ENCODE assay signal across 14 cellular contexts in genomic region chr2:208031608-208032019, GRCh38. TPM values are rescaled to one million over a fixed set of nuclear protein-coding genes. Genes with fewer than 3 reads are reported as not detected.
DNase-seq lines count a peak whose midpoint lies in the region; ATAC-seq, FAIRE-seq and TF ChIP-seq lines count a peak whose summit lies in the region.
"Had no signal": no experiment of that assay in that cellular context is flagged by ENCODE, and none has a peak within 500 bp of the region (broad histone marks: within the 10 kb centered on the region; RNA-seq: fewer than 3 reads in every experiment).

No MANE protein-coding gene starts in this region.

- TF ChIP-seq RAD21 in A549 (conservative IDR thresholded peaks at IDR 0.05 in 1 of 2, IDR thresholded peaks at IDR 0.05 in 1 of 2) = no peak

- peak; percentile 28 to 38; a peak in 3 of 6 replicates for ATAC-seq in A549
- no peak for ATAC-seq in HG02610 (IDR thresholded peaks at IDR 0.05; ENCODE audit: unreplicated experiment)
- ATAC-seq: left colon had no signal

- WGBS in A549 (ENCODE audit: missing lambda C conversion rate) = 41% methylated on average over 7 of the region's 7 CpGs
- WGBS in GM23248 (ENCODE audit: low coverage in 1 of 2, low lambda C conversion rate in 2 of 2, missing lambda C conversion rate in 2 of 2), 2 experiments = 40 to 46% methylated on average over 7 of the region's 7 CpGs

- TF ChIP-seq POLR2A in A549 (IDR thresholded peaks at IDR 0.05; ENCODE audit: low read length) = no peak

- H3K36me3 ChIP-seq in GM23248 (ENCODE audit: low read depth) (no peaks in the 10 kb centered on the region), adipocyte (ENCODE audit: control insufficient read depth, insufficient read depth, low read length, severe bottlenecking) (no peaks in the 10 kb centered on the region)
- H3K36me3 ChIP-seq: vagina had no signal

- no peaks in the 10 kb centered on the region for H3K9me2 ChIP-seq in GM23248 (ENCODE audit: insufficient read depth)

- no peak for FAIRE-seq in A549 (lab: Jason Lieb, UNC)
- FAIRE-seq: frontal cortex had no signal

- H3K4me2 ChIP-seq in A549 (0 out of 3 replicates have a peak overlapping the region, but pooled peaks have one; percentile 7), GM23248 (ENCODE audit: unreplicated experiment) (no peak overlapping the region)

- no peaks in the 10 kb centered on the region for H3K27me3 ChIP-seq in GM23248 (replicated peaks; ENCODE audit: insufficient read depth)
- no peaks in the 10 kb centered on the region for H3K27me3 ChIP-seq in adipocyte (replicated peaks; ENCODE audit: control insufficient read depth, insufficient read depth, low read length)
- H3K27me3 ChIP-seq: vagina had no signal

- no peaks in the 10 kb centered on the region for H4K20me1 ChIP-seq in GM23248 (ENCODE audit: insufficient read depth)

- H3K4me1 ChIP-seq in A549 = 0 out of 3 replicates have a peak, but pooled peaks cover 6% of the 10 kb centered on the region
- H3K4me1 ChIP-seq in GM23248 (ENCODE audit: insufficient read depth) = no peaks in the 10 kb centered on the region; the same call in 1 of the 2 replicates
- peaks cover 16% of the 10 kb centered on the region for H3K4me1 ChIP-seq in adipocyte (ENCODE audit: control insufficient read depth, insufficient read depth, low read length)
- H3K4me1 ChIP-seq: vagina had no signal

- H3K9me3 ChIP-seq in A549 = 0 out of 3 replicates have a peak, but pooled peaks cover 4% of the 10 kb centered on the region
- H3K9me3 ChIP-seq in GM23248 (ENCODE audit: low read depth) = no peaks in the 10 kb centered on the region
- no peaks in the 10 kb centered on the region for H3K9me3 ChIP-seq in adipocyte (ENCODE audit: control insufficient read depth, low read length)
- H3K9me3 ChIP-seq: vagina had no signal

- H3K4me3 ChIP-seq in A549 (no peak overlapping the region), GM23248 (no peak overlapping the region), adipocyte (ENCODE audit: low read length) (no peak overlapping the region)
- H3K4me3 ChIP-seq: vagina had no signal

- DNase-seq in A549 (ENCODE audit: low read depth in 1 of 2, low spot score in 1 of 2) = peak in 1 of 2 experiments; percentile 34
- DNase-seq in GM23248 = peak; percentile 51
- peak; percentile 81 for DNase-seq in adipocyte (ENCODE audit: low read depth)
- DNase-seq in medulla oblongata (ENCODE audit: extremely low spot score) = peak; percentile 8
- no peak for DNase-seq in OCI-M2 (lab: John Stamatoyannopoulos, UW; ENCODE audit: unreplicated experiment)
- no peak for DNase-seq in germinal center (ENCODE audit: low spot score)
- DNase-seq in NCI-H1105 treated with DMSO at 0.1 percent for 48 hours (lab: John Stamatoyannopoulos, UW) = no peak
- DNase-seq: dermis blood vessel endothelial cell, DND-41, left colon, NCI-H187 treated with DMSO at 0.1 percent for 48 hours had no signal

- H3F3A ChIP-seq in GM23248 (ENCODE audit: insufficient read depth) = no peaks in the 10 kb centered on the region

- H3K9ac ChIP-seq in GM23248 (no peak overlapping the region), adipocyte (ENCODE audit: low read length) (no peak overlapping the region)

- no peaks in the 10 kb centered on the region for H3K79me2 ChIP-seq in GM23248 (ENCODE audit: insufficient read depth)

- peak overlapping the region; percentile 50 for H2AFZ ChIP-seq in GM23248

- TF ChIP-seq EP300 in A549 (IDR thresholded peaks at IDR 0.05) = no peak

- TF ChIP-seq CTCF in A549 (IDR thresholded peaks at IDR 0.05) = no peak

- POLR2A ChIA-PET in A549 (lab: Yijun Ruan, JAX) = no interaction called here

- in situ Hi-C loops in GM23248 (cut with MboI) = loop anchor here (10.0 kb wide), 1 partner anchor 287 kb away; no protein-coding TSS in a partner anchor

- CTCF ChIA-PET in A549 (lab: Yijun Ruan, JAX) = interaction anchor here (0.9 to 4.5 kb wide), 3 partner anchors 9 to 286 kb away, joined by 3 to 28 read pairs (median 9); partner anchors contain the start of gene FZD5

- H3K27ac ChIP-seq in A549 (peak overlapping the region in 1 of 2 experiments; percentile 29; a peak in 1 of 6 replicates), GM23248 (no peak overlapping the region)
- H3K27ac ChIP-seq: vagina had no signal

TF ChIP-seq in A549, 52 proteins besides CTCF, POLR2A, EP300 and RAD21:
- TF ChIP-seq ZC3H11A (IDR thresholded peaks at IDR 0.05) = no peak
- no peak for TF ChIP-seq KDM1A (IDR thresholded peaks at IDR 0.05; ENCODE audit: low read depth)
- no peak for TF ChIP-seq ZSCAN20 (CRISPR knock-in tag; IDR thresholded peaks at IDR 0.05)
- peak in 1 of 2 experiments; percentile 36; a peak in 1 of 4 replicates for TF ChIP-seq CEBPB (IDR thresholded peaks at IDR 0.05)
- TF ChIP-seq POLR2AphosphoS2 (conservative IDR thresholded peaks at IDR 0.05; ENCODE audit: low read length) = no peak
- no peak for TF ChIP-seq CHD2 (IDR thresholded peaks at IDR 0.05; ENCODE audit: low read length, partially characterized antibody)
- TF ChIP-seq HOXB5 (CRISPR knock-in tag; IDR thresholded peaks at IDR 0.05) = no peak

RNA-seq across cellular contexts. Expression of gene PLEKHM3, which starts 6.3 kb away (rescaled TPM):
- 6.5 and 7.0 TPM in 2 replicates for polyA plus RNA-seq in A549 (2011; rRNA removed)
- 1.7 and 2.3 TPM in 2 replicates for polyA plus RNA-seq in A549 (2012; cell fraction: cytosol; rRNA removed)
- 1.5 TPM in 2 replicates for polyA plus RNA-seq in A549 (2012; cell fraction: nucleus; rRNA removed)
- 2.4 to 2.9 TPM (median 2.7 TPM) in 3 replicates for polyA plus RNA-seq in A549 (2017; fragmentation: RNase III; extraction: RNeasy Plus Mini Kit Qiagen cat#74134 plus additional on column Dnase treatment)
- 21.9 and 23.6 TPM in 2 replicates for polyA minus RNA-seq in A549 (2011; rRNA and poly(A)+ RNA removed)
- 6.6 and 19.9 TPM in 2 replicates for total RNA-seq in GM23248 (2014; rRNA removed; shearing (Covaris generic))
- polyA plus RNA-seq in GM23248 (2016; fragmentation: Nextera tagmentation; extraction: Ambion mirVana) = 3.5 and 4.9 TPM in 2 replicates

Comparison
In these comparisons a context has a peak if more than half of its experiments do, and no peak if none do; other contexts are left out.
1. DNase-seq: peak in GM23248 (single experiment), adipocyte (single experiment) and medulla oblongata (single experiment); none in OCI-M2 (single experiment), germinal center (single experiment) and NCI-H1105 treated with DMSO at 0.1 percent for 48 hours (single experiment).